Comparison of ENCODE assay signal across 27 cellular contexts in genomic region chr9:109172935-109173334, GRCh38.
"Had no signal": no experiment of that assay in that cellular context is flagged by ENCODE, and none has a peak within 500 bp of the region (broad histone marks: within the 10 kb centered on the region; RNA-seq: fewer than 3 reads in every experiment).

No MANE protein-coding gene starts in this region.

- H3K27me3 ChIP-seq: testis, thyroid gland, upper lobe of left lung, uterus, vagina had no signal

- H3K27ac ChIP-seq: stomach, suprapubic skin, testis, thoracic aorta, thyroid gland, tibial artery, tibial nerve, transverse colon, upper lobe of left lung, upper lobe of right lung, uterus, vagina had no signal

- H3K4me3 ChIP-seq: stomach, suprapubic skin, testis, thoracic aorta, thyroid gland, tibial artery, tibial nerve, transverse colon, upper lobe of left lung, upper lobe of right lung, uterus, vagina had no signal

- H3K36me3 ChIP-seq: stomach, suprapubic skin, thoracic aorta, thyroid gland, tibial artery, transverse colon, upper lobe of left lung, upper lobe of right lung, uterus, vagina had no signal

- DNase-seq: stimulated activated CD4-positive, alpha-beta T cell treated with anti-CD3 and anti-CD28 coated beads, Interleukin-2, amount 100 ng/mL, for 48 hours; stimulated activated CD4-positive, alpha-beta T cell treated with anti-CD3 and anti-CD28 coated beads, Interleukin-4, amount 100 ng/mL, for 1 hour; stimulated activated CD4-positive, alpha-beta T cell treated with anti-CD3 and anti-CD28 coated beads, Interleukin-4, amount 100 ng/mL, for 24 hours; stimulated activated CD4-positive, alpha-beta T cell treated with anti-CD3 and anti-CD28 coated beads, Interleukin-4, amount 100 ng/mL, for 4 hours; stimulated activated CD8-positive, alpha-beta memory T cell treated with anti-CD3 and anti-CD28 coated beads, Interleukin-4, amount 100 ng/mL, for 48 hours; stimulated activated naive B cell treated with anti-CD40 and anti-IgM and Interleukin-4, amounts not matched to agents 10 μg/mL and 1 μg/mL and 100 μg/mL, for 72 hours; stimulated activated naive CD4-positive, alpha-beta T cell; stimulated activated naive CD4-positive, alpha-beta T cell treated with Interleukin-2 at 50 U/mL for 16 hours; stimulated activated naive CD8-positive, alpha-beta T cell treated with anti-CD3 and anti-CD28 coated beads, Interleukin-15, amount 100 ng/mL, for 72 hours; stimulated activated naive CD8-positive, alpha-beta T cell treated with anti-CD3 and anti-CD28 coated beads, Interleukin-15, Interleukin-2, amounts not matched to agents 100 U/mL and 50 U/mL, for 24 hours; stomach; substantia nigra; testis; thyroid gland; tibial artery; transverse colon; trophoblast cell; upper lobe of left lung; upper lobe of right lung; uterus had no signal

- FAIRE-seq: urothelium cell line had no signal

- H3K4me1 ChIP-seq: suprapubic skin, testis, thyroid gland, tibial artery, tibial nerve, transverse colon, upper lobe of left lung, upper lobe of right lung, uterus, vagina had no signal

- H3K9me3 ChIP-seq: stomach, suprapubic skin, testis, thoracic aorta, thyroid gland, tibial artery, tibial nerve, transverse colon, upper lobe of left lung, upper lobe of right lung, uterus, vagina had no signal

- ATAC-seq: stimulated activated effector memory CD8-positive, alpha-beta T cell treated with anti-CD3 and anti-CD28 coated beads, Interleukin-12 subunit alpha, Interleukin-12 subunit beta, amount 100 ng/mL, for 72 hours; stimulated activated memory B cell treated with anti-CD40 and anti-IgM and Interleukin-4, amounts not matched to agents 10 μg/mL and 1 μg/mL and 100 μg/mL, for 72 hours; stimulated activated naive B cell treated with anti-CD40 and anti-IgM and Interleukin-4, amounts not matched to agents 10 μg/mL and 1 μg/mL and 100 μg/mL, for 72 hours; stimulated activated naive CD8-positive, alpha-beta T cell treated with anti-CD3 and anti-CD28 coated beads, Interleukin-15, amount 100 ng/mL, for 72 hours; stimulated activated naive CD8-positive, alpha-beta T cell treated with anti-CD3 and anti-CD28 coated beads, Interleukin-15, Interleukin-2, amounts not matched to agents 100 U/mL and 50 U/mL, for 24 hours; upper lobe of right lung had no signal
